8 cellular contexts compared by ENCODE assay signal in genomic region chr22:31489632-31490495, GRCh38. TPM values are rescaled to one million over a fixed set of nuclear protein-coding genes. Genes with fewer than 3 reads are reported as not detected.
DNase-seq lines count a peak whose midpoint lies in the region; TF ChIP-seq lines count a peak whose summit lies in the region.

Gene EIF4ENIF1 (minus strand): TSS chr22:31489842. CDS start chr22:31488718, 1,124 bp downstream.

- DNase-seq in GM04504 (ENCODE audit: low read depth) (peak; percentile 70), HEK293T (ENCODE audit: extremely low spot score) (peak; percentile 92), NCI-H1092 treated with DMSO at 0.1 percent for 48 hours (lab: John Stamatoyannopoulos, UW) (peak; percentile 88), right atrium auricular region (ENCODE audit: low spot score) (peak; percentile 81), pulmonary artery endothelial cell (ENCODE audit: low read depth, low spot score) (peak; percentile 60)

- intact Hi-C loops in T-helper 2 cell treated with Interferon-gamma antibody and Interleukin-4, amounts not matched to agents 100 ng/mL and 5 ng/mL, for 36 hours (cut with micrococcal nuclease), result loop anchor here (1.0 to 10.0 kb wide), 3 partner anchors 7 to 143 kb away; partner anchors contain the start of gene PATZ1

- no peak for TF ChIP-seq CTCF in right atrium auricular region (IDR thresholded peaks at IDR 0.05)

- POLR2A ChIA-PET in HEK293T (lab: Yijun Ruan, JAX), result interaction anchor here (0.8 to 1.0 kb wide), 2 partner anchors 19 to 141 kb away, joined by 3 to 4 read pairs; no protein-coding TSS in a partner anchor

- peak within 1 kb of the TSS; percentile 77 to 80 for H3K4me3 ChIP-seq in right atrium auricular region
- H3K4me3 ChIP-seq in urinary bladder (ENCODE audit: low read depth, low read length), result peak within 1 kb of the TSS; percentile 94

- H3K36me3 ChIP-seq in right atrium auricular region (peaks cover 12% of the 10 kb centered on the region), urinary bladder (ENCODE audit: insufficient read depth) (no peaks in the 10 kb centered on the region)

- WGBS in urinary bladder, result under 1% methylated on average over 99 of the region's 100 CpGs

- peak within 1 kb of the TSS; percentile 95 for H3K27ac ChIP-seq in angular gyrus (ENCODE audit: low read depth, low read length)
- peak within 1 kb of the TSS; percentile 94 to 97 for H3K27ac ChIP-seq in right atrium auricular region
- H3K27ac ChIP-seq in urinary bladder (ENCODE audit: low read depth), result peak within 1 kb of the TSS; percentile 90

- peaks cover 0 to 29% of the 10 kb centered on the region in 2 donors for H3K4me1 ChIP-seq in right atrium auricular region
- no peaks in the 10 kb centered on the region for H3K4me1 ChIP-seq in urinary bladder (ENCODE audit: insufficient read depth)

- CTCF ChIA-PET in HEK293T (lab: Yijun Ruan, JAX), result interaction anchor here (0.6 kb wide), 1 partner anchor 8 kb away, joined by 4 read pairs; no protein-coding TSS in a partner anchor

- H3K9me3 ChIP-seq in right atrium auricular region, result no peaks in the 10 kb centered on the region

- H3K27me3 ChIP-seq in right atrium auricular region, result no peaks in the 10 kb centered on the region

TF ChIP-seq in HEK293T, 16 proteins besides CTCF, POLR2A, EP300 and RAD21:
- TF ChIP-seq SP1 (IDR thresholded peaks at IDR 0.05), result no peak
- peak; percentile 97 for TF ChIP-seq TARDBP (IDR thresholded peaks at IDR 0.05)
- TF ChIP-seq ZNF384 (IDR thresholded peaks at IDR 0.05), result no peak
- peak; percentile 30; the same call in 1 of the 2 replicates for TF ChIP-seq L3MBTL2 (conservative IDR thresholded peaks at IDR 0.05)
- no peak for TF ChIP-seq FOXA1 (IDR thresholded peaks at IDR 0.05)
- peak; percentile 76; the same call in 1 of the 2 replicates for TF ChIP-seq LEF1 (IDR thresholded peaks at IDR 0.05; ENCODE audit: borderline replicate concordance)
TF ChIP-seq in HEK293T: peak in this region for 3.

RNA-seq across cellular contexts. Expression of gene EIF4ENIF1, which starts in this region (rescaled TPM):
- total RNA-seq in T-helper 2 cell treated with Interferon-gamma antibody and Interleukin-4, amounts not matched to agents 100 ng/mL and 5 ng/mL, for 36 hours, result 35.3 and 42.3 TPM in 2 replicates
- total RNA-seq in right atrium auricular region (10 to 100 TPM in 1 of 2 donors, 1 to 10 TPM in 1; 9.0 to 14.6 TPM), pulmonary artery endothelial cell (10.9 and 13.4 TPM in 2 replicates), urinary bladder (11.1 TPM)
- polyA plus RNA-seq in urinary bladder, result 25.3 TPM

Comparison
In these comparisons a context has a peak if more than half of its experiments do, and no peak if none do; other contexts are left out.
1. Peak in every context shown above with its lines: DNase-seq, H3K4me3 ChIP-seq and H3K27ac ChIP-seq.